ENCODE assay signal across 10 cellular contexts in the genomic region with DNA sequence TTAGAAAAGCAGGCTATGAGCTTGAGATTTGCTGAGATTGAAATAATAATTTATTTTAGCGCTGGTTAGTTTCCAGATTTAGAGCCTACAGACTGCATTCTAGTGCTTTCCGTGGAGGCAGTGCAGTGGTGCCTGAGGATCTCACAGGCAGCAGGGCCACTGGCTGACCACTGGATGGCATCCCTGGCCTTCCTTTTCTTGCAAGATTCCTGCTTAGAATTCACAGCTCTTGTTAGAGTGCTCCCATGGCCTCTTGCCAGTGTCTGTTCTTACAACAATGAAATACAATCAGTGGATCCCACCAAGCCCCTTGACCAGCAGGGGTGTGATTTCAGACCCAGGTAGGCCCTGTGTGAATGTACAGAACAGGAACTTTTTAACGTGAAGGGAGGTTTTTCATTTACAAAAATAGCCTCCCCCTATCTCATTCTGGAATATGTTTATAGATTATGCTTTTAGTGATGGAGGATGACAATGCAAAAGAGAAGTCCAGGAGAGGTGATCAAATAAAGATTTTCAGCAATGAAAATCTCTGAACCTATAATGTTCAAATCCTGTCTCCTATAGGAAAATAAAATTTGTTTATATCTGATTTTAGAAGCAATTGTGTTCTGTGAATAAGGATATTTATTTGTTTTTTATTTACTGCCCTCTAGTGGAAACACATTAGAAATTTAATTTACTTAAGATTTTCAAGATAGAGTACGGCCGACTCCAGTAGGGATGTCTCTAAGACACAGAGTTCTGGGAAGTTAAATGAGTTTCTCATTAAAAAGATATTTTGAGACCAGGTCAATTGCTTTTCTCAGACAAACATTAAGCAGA.
DNase-seq lines count a peak whose midpoint lies in the region; ATAC-seq, FAIRE-seq and TF ChIP-seq lines count a peak whose summit lies in the region.
"Had no signal": no experiment of that assay in that cellular context is flagged by ENCODE, and none has a peak within 500 bp of the region (broad histone marks: within the 10 kb centered on the region; RNA-seq: fewer than 3 reads in every experiment).

No MANE protein-coding gene starts in this region.

- H2AFZ ChIP-seq in GM23248: no peak overlapping the region

- H3K4me3 Mint-ChIP-seq in endodermal cell: no peak overlapping the region
- H3K4me3 Mint-ChIP-seq: activated naive CD4-positive, alpha-beta T cell treated with anti-CD3 and anti-CD28 coated beads, Interleukin-2, amount 50 U/mL, for 24 hours; stimulated activated naive CD8-positive, alpha-beta T cell treated with anti-CD3 and anti-CD28 coated beads, Interleukin-15, Interleukin-2, amounts not matched to agents 100 ng/mL and 50 ng/mL, for 24 hours had no signal

- H3K9me3 ChIP-seq in GM23248 (ENCODE audit: low read depth): no peaks in the 10 kb centered on the region
- H3K9me3 ChIP-seq in endodermal cell (ENCODE audit: control insufficient read depth, low read length): no peaks in the 10 kb centered on the region
- H3K9me3 ChIP-seq in pancreas: no peaks in the 10 kb centered on the region

- H3K27ac ChIP-seq in GM23248 (no peak overlapping the region), endodermal cell (ENCODE audit: low read depth, low read length) (no peak overlapping the region), pancreas (no peak overlapping the region)

- TF ChIP-seq CTCF in endodermal cell (conservative IDR thresholded peaks at IDR 0.05) (peak; percentile 76), pancreas (IDR thresholded peaks at IDR 0.05) (peak in 1 of 4 donors; percentile 7), GM20000 (IDR thresholded peaks at IDR 0.05; ENCODE audit: extremely low read depth, missing control alignments) (no peak)

- no peaks in the 10 kb centered on the region for H3K9me3 Mint-ChIP-seq in endodermal cell
- H3K9me3 Mint-ChIP-seq: stimulated activated naive CD8-positive, alpha-beta T cell treated with anti-CD3 and anti-CD28 coated beads, Interleukin-15, Interleukin-2, amounts not matched to agents 100 ng/mL and 50 ng/mL, for 24 hours had no signal

- H3K36me3 Mint-ChIP-seq in endodermal cell (ENCODE audit: low read depth): no peaks in the 10 kb centered on the region
- H3K36me3 Mint-ChIP-seq: activated naive CD4-positive, alpha-beta T cell treated with anti-CD3 and anti-CD28 coated beads, Interleukin-2, amount 50 U/mL, for 24 hours had no signal

- H3K36me3 ChIP-seq in GM23248 (ENCODE audit: low read depth): no peaks in the 10 kb centered on the region
- H3K36me3 ChIP-seq in endodermal cell (ENCODE audit: control insufficient read depth, insufficient read depth, low read length): no peaks in the 10 kb centered on the region
- no peaks in the 10 kb centered on the region for H3K36me3 ChIP-seq in pancreas

- H3K4me1 ChIP-seq in GM23248 (ENCODE audit: insufficient read depth) (no peaks in the 10 kb centered on the region), endodermal cell (ENCODE audit: control insufficient read depth, insufficient read depth, low read length) (no peaks in the 10 kb centered on the region), pancreas (no peaks in the 10 kb centered on the region)

- H3K27me3 ChIP-seq in GM23248 (replicated peaks; ENCODE audit: insufficient read depth) (no peaks in the 10 kb centered on the region; the same call in 1 of the 2 replicates), endodermal cell (ENCODE audit: control insufficient read depth, insufficient read depth, low read length, poor library complexity, severe bottlenecking) (no peaks in the 10 kb centered on the region), pancreas (no peaks in the 10 kb centered on the region)

- H4K20me1 ChIP-seq in GM23248 (ENCODE audit: insufficient read depth): no peaks in the 10 kb centered on the region

- H3K9ac ChIP-seq in GM23248 (no peak overlapping the region), endodermal cell (ENCODE audit: extremely low read depth, low read length, poor library complexity, severe bottlenecking) (no peak overlapping the region)

- 22 to 24% methylated on average over 5 of the region's 5 CpGs for WGBS in GM23248 (ENCODE audit: low coverage in 1 of 2, low lambda C conversion rate in 2 of 2, missing lambda C conversion rate in 2 of 2), 2 experiments
- WGBS in endodermal cell (ENCODE audit: insufficient coverage in 1 of 2, insufficient read length in 1 of 2), 2 experiments: 56 to 73% methylated on average over 2 to 4 of the region's 5 CpGs
- WGBS in pancreas, 2 donors: 38 to 43% methylated on average over 5 of the region's 5 CpGs

- no peaks in the 10 kb centered on the region for H3K79me2 ChIP-seq in GM23248 (ENCODE audit: insufficient read depth)

- no peak overlapping the region for H3K27ac Mint-ChIP-seq in endodermal cell
- H3K27ac Mint-ChIP-seq: activated naive CD4-positive, alpha-beta T cell treated with anti-CD3 and anti-CD28 coated beads, Interleukin-2, amount 50 U/mL, for 24 hours; stimulated activated naive CD8-positive, alpha-beta T cell treated with anti-CD3 and anti-CD28 coated beads, Interleukin-15, Interleukin-2, amounts not matched to agents 100 ng/mL and 50 ng/mL, for 24 hours had no signal

- H3K9me2 ChIP-seq in GM23248 (ENCODE audit: insufficient read depth): no peaks in the 10 kb centered on the region

- peaks cover 2% of the 10 kb centered on the region for H3K4me1 Mint-ChIP-seq in endodermal cell
- H3K4me1 Mint-ChIP-seq: activated naive CD4-positive, alpha-beta T cell treated with anti-CD3 and anti-CD28 coated beads, Interleukin-2, amount 50 U/mL, for 24 hours had no signal

- H3F3A ChIP-seq in GM23248 (ENCODE audit: insufficient read depth): no peaks in the 10 kb centered on the region

- FAIRE-seq in pancreas (lab: Jason Lieb, UNC): peak; percentile 69

- no peak overlapping the region for H3K4me2 ChIP-seq in GM23248 (ENCODE audit: unreplicated experiment)

- H3K27me3 Mint-ChIP-seq in endodermal cell (ENCODE audit: insufficient read depth): peaks cover 5% of the 10 kb centered on the region
- H3K27me3 Mint-ChIP-seq: activated naive CD4-positive, alpha-beta T cell treated with anti-CD3 and anti-CD28 coated beads, Interleukin-2, amount 50 U/mL, for 24 hours had no signal

- ATAC-seq in pancreas (no peak), Right ventricle myocardium inferior (no peak), esophagus mucosa (no peak)

- DNase-seq in GM23248: peak; percentile 48
- peak; percentile 2 to 55 for DNase-seq in NCI-H526 (lab: John Stamatoyannopoulos, UW)
- peak; percentile 87 for DNase-seq in endodermal cell
- no peak for DNase-seq in pancreas
- DNase-seq in GM20000 (ENCODE audit: low spot score): no peak
- no peak for DNase-seq in Right ventricle myocardium inferior (ENCODE audit: missing footprints)
- DNase-seq: NCI-H1417 treated with DMSO at 0.1 percent for 48 hours had no signal

- intact Hi-C loops in pancreas (cut with DNase I) (no loop called here), Right ventricle myocardium inferior (cut with DNase I) (no loop called here)

- H3K4me3 ChIP-seq in GM23248 (no peak overlapping the region), endodermal cell (ENCODE audit: low read length) (no peak overlapping the region), pancreas (no peak overlapping the region)

- in situ Hi-C loops in GM23248 (cut with MboI): no loop called here

Comparison
In these comparisons a context has a peak if more than half of its experiments do, and no peak if none do; other contexts are left out.
1. DNase-seq: peak in GM23248 (single experiment), NCI-H526 (2 of 2) and endodermal cell (single experiment); none in pancreas (0 of 6), GM20000 (single experiment) and Right ventricle myocardium inferior (single experiment).